26 cellular contexts compared by ENCODE assay signal in the genomic region with DNA sequence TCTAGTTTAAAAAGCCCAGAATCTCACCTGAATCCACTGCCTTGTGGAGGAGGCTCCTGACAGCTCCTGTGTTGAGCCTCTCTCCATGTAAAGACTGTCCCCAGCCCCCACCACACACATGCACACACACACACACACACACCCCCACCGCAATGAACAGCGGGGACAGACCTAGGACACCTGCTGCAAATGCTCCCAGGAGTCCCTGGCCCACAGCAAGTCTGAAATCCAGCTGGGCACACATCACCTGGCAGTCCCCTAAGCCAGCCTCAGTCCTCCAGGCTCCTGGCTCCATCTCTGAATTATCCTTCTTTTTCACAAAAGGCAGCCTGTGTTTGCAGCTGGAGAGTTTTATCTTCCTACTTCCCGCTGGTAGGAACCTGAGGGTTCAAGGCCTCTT. TPM values are rescaled to one million over a fixed set of nuclear protein-coding genes. Genes with fewer than 3 reads are reported as not detected.
A peak's percentile ranks its signal among the peaks of the same experiment; 100 is the strongest.
DNase-seq lines count a peak whose midpoint lies in the region; ATAC-seq, FAIRE-seq and TF ChIP-seq lines count a peak whose summit lies in the region.
"Had no signal": no experiment of that assay in that cellular context is flagged by ENCODE, and none has a peak within 500 bp of the region (broad histone marks: within the 10 kb centered on the region; RNA-seq: fewer than 3 reads in every experiment).

No MANE protein-coding gene starts in this region.

- no peak overlapping the region for H3K27ac ChIP-seq in neuronal stem cell (replicated peaks; ENCODE audit: low read length)
- H3K27ac ChIP-seq in CD4-positive, alpha-beta T cell (ENCODE audit: low read depth, low read length), result no peak overlapping the region
- H3K27ac ChIP-seq: BLaER1, Peyer's patch, SJSA1 had no signal

- no peaks in the 10 kb centered on the region for H3K9me3 Mint-ChIP-seq in activated T-helper 1 cell treated with anti-CD3 and anti-CD28 coated beads, Interleukin-12 subunit alpha, Interleukin-12 subunit beta, Interleukin-2, Interleukin-4 antibody, amounts not matched to agents 30 ng/mL and 10 ng/mL and 1 ng/mL, durations not matched to agents 14 hours and 24 hours and 36 hours
- no peaks in the 10 kb centered on the region for H3K9me3 Mint-ChIP-seq in chondrocyte (ENCODE audit: low read depth)
- H3K9me3 Mint-ChIP-seq in CD4-positive, alpha-beta T cell, result no peaks in the 10 kb centered on the region
- H3K9me3 Mint-ChIP-seq: CD4-positive, alpha-beta memory T cell; GM23338; IgD-negative memory B cell had no signal

- no peaks in the 10 kb centered on the region for H3K4me1 ChIP-seq in neuronal stem cell (ENCODE audit: control insufficient read depth in 2 of 2, insufficient read depth in 1 of 2, low read depth in 1 of 2, low read length in 2 of 2)
- H3K4me1 ChIP-seq: BLaER1, HAP-1, Peyer's patch, SJSA1 had no signal

- peaks cover 0 to 1% of the 10 kb centered on the region in 2 donors for H3K9me3 ChIP-seq in neuronal stem cell (replicated peaks in 1 of 2; ENCODE audit: control insufficient read depth in 2 of 2, insufficient read depth in 1 of 2, low read depth in 1 of 2, low read length in 2 of 2)
- H3K9me3 ChIP-seq in CD4-positive, alpha-beta T cell (ENCODE audit: control insufficient read depth, low read length), result no peaks in the 10 kb centered on the region
- H3K9me3 ChIP-seq: BLaER1, Caco-2, HAP-1, Peyer's patch, SJSA1 had no signal

- no peak overlapping the region for H2BK15ac ChIP-seq in neuronal stem cell (ENCODE audit: low read length)

- peaks cover 31% of the 10 kb centered on the region for H3K36me3 Mint-ChIP-seq in activated T-helper 1 cell treated with anti-CD3 and anti-CD28 coated beads, Interleukin-12 subunit alpha, Interleukin-12 subunit beta, Interleukin-2, Interleukin-4 antibody, amounts not matched to agents 30 ng/mL and 10 ng/mL and 1 ng/mL, durations not matched to agents 14 hours and 24 hours and 36 hours (ENCODE audit: low read depth)
- H3K36me3 Mint-ChIP-seq in chondrocyte (ENCODE audit: low read depth), result peaks cover 13% of the 10 kb centered on the region
- peaks cover 50% of the 10 kb centered on the region for H3K36me3 Mint-ChIP-seq in CD4-positive, alpha-beta T cell (ENCODE audit: low read depth)

- H3K4me3 ChIP-seq in neuronal stem cell (ENCODE audit: low read length in 2 of 2), result no peak overlapping the region
- H3K4me3 ChIP-seq: BLaER1, GM23338, HAP-1, Peyer's patch, SJSA1 had no signal

- peak overlapping the region; percentile 34 for H3K23ac ChIP-seq in neuronal stem cell (ENCODE audit: low read depth, low read length, poor library complexity)

- H3K79me1 ChIP-seq in neuronal stem cell (ENCODE audit: low read depth, low read length), result no peaks in the 10 kb centered on the region

- no peak overlapping the region for H3K18ac ChIP-seq in neuronal stem cell (ENCODE audit: low read length)

- ATAC-seq in GM18505 (IDR thresholded peaks at IDR 0.05; ENCODE audit: unreplicated experiment), result no peak
- ATAC-seq in HG03457 (IDR thresholded peaks at IDR 0.05; ENCODE audit: unreplicated experiment), result no peak
- no peak for ATAC-seq in CD4-positive, alpha-beta T cell (ENCODE audit: poor library complexity)
- ATAC-seq: GM23338 had no signal

- no CpG with 5 or more reads among the region's 3 CpGs for whole genome bisulfite sequencing in neuronal stem cell (ENCODE audit: extremely low coverage in 2 of 2, insufficient read length in 2 of 2, insufficient replicate concordance in 1 of 2), 2 donors

- H4K91ac ChIP-seq in neuronal stem cell (ENCODE audit: low read depth, low read length, poor library complexity), result no peak overlapping the region

- TF ChIP-seq POLR2A in GM12892 (IDR thresholded peaks at IDR 0.05; ENCODE audit: low read depth, low read length) (0 out of 2 replicates have a peak, but pooled peaks have one; percentile 39), GM18505 (IDR thresholded peaks at IDR 0.05; ENCODE audit: borderline replicate concordance, extremely low read depth, insufficient read depth, insufficient read length) (no peak)

- H3K14ac ChIP-seq in neuronal stem cell (ENCODE audit: low read length), result no peak overlapping the region

- H3K27me3 Mint-ChIP-seq in activated T-helper 1 cell treated with anti-CD3 and anti-CD28 coated beads, Interleukin-12 subunit alpha, Interleukin-12 subunit beta, Interleukin-2, Interleukin-4 antibody, amounts not matched to agents 30 ng/mL and 10 ng/mL and 1 ng/mL, durations not matched to agents 14 hours and 24 hours and 36 hours (ENCODE audit: insufficient read depth), result no peaks in the 10 kb centered on the region
- no peaks in the 10 kb centered on the region for H3K27me3 Mint-ChIP-seq in chondrocyte (ENCODE audit: low read depth)
- H3K27me3 Mint-ChIP-seq in CD4-positive, alpha-beta T cell, result no peaks in the 10 kb centered on the region
- H3K27me3 Mint-ChIP-seq: CD4-positive, alpha-beta memory T cell; IgD-negative memory B cell had no signal

- no peak overlapping the region for H2AK5ac ChIP-seq in neuronal stem cell (ENCODE audit: low read depth, low read length)

- H3K36me3 ChIP-seq in neuronal stem cell (replicated peaks in 1 of 2; ENCODE audit: control insufficient read depth in 2 of 2, insufficient read depth in 2 of 2, low read length in 2 of 2), result peaks cover 33 to 56% of the 10 kb centered on the region in 2 donors

- TF ChIP-seq CTCF in chondrocyte (IDR thresholded peaks at IDR 0.05), result no peak
- no peak for TF ChIP-seq CTCF in CD4-positive, alpha-beta T cell (IDR thresholded peaks at IDR 0.05)

- FAIRE-seq in GM12892 (lab: Jason Lieb, UNC), result no peak
- FAIRE-seq: GM12891, GM18507 had no signal

- no peaks in the 10 kb centered on the region for H3K27me3 ChIP-seq in neuronal stem cell (ENCODE audit: control insufficient read depth in 3 of 3, insufficient read depth in 3 of 3, low read depth in 1 of 3, low read length in 3 of 3)
- H3K27me3 ChIP-seq in CD4-positive, alpha-beta T cell (ENCODE audit: control insufficient read depth, insufficient read depth, low read length), result no peaks in the 10 kb centered on the region
- H3K27me3 ChIP-seq: BLaER1, Peyer's patch, SJSA1 had no signal

- no peak overlapping the region for H3K4me2 ChIP-seq in neuronal stem cell (ENCODE audit: insufficient read depth, low read length, poor library complexity, severe bottlenecking)
- H3K4me2 ChIP-seq: BLaER1, GM23338 had no signal

- DNase-seq in GM12892 (ENCODE audit: insufficient read length) (no peak), chondrocyte (ENCODE audit: low spot score) (peak; percentile 35), neuronal stem cell (ENCODE audit: low spot score) (no peak)
- DNase-seq in activated T-helper 1 cell treated with anti-CD3 and anti-CD28 coated beads, Interleukin-12 subunit alpha, Interleukin-12 subunit beta, Interleukin-2, Interleukin-4 antibody, amounts not matched to agents 30 ng/mL and 10 ng/mL and 1 ng/mL, durations not matched to agents 14 hours and 24 hours and 36 hours (ENCODE audit: low spot score), result no peak
- DNase-seq in CD4-positive, alpha-beta T cell, result no peak
- DNase-seq: Caco-2; CD4-positive, alpha-beta memory T cell; DND-41; Karpas-422; MV-4-11; NCI-H1694; NCI-H2081; NCI-H2171; NCI-H345; NCI-H524 treated with DMSO at 0.1 percent for 48 hours; NCI-H82; Peyer's patch had no signal

- H3K27ac Mint-ChIP-seq in activated T-helper 1 cell treated with anti-CD3 and anti-CD28 coated beads, Interleukin-12 subunit alpha, Interleukin-12 subunit beta, Interleukin-2, Interleukin-4 antibody, amounts not matched to agents 30 ng/mL and 10 ng/mL and 1 ng/mL, durations not matched to agents 14 hours and 24 hours and 36 hours, result peak overlapping the region; percentile 29
- no peak overlapping the region for H3K27ac Mint-ChIP-seq in chondrocyte (ENCODE audit: unreplicated experiment)
- H3K27ac Mint-ChIP-seq in CD4-positive, alpha-beta T cell, result no peak overlapping the region
- H3K27ac Mint-ChIP-seq: GM23338, IgD-negative memory B cell had no signal

- H3K9ac ChIP-seq in neuronal stem cell (ENCODE audit: low read depth, low read length, poor library complexity), result peak overlapping the region; percentile 64
- H3K9ac ChIP-seq: BLaER1 had no signal

- POLR2A ChIA-PET in CD4-positive, alpha-beta T cell (lab: Charles Lee), result interaction anchor here (7.5 kb wide), 1 partner anchor 34 kb away, joined by 128 read pairs; a partner anchor contains a TSS

- intact Hi-C loops in activated T-helper 1 cell treated with anti-CD3 and anti-CD28 coated beads, Interleukin-12 subunit alpha, Interleukin-12 subunit beta, Interleukin-2, Interleukin-4 antibody, amounts not matched to agents 30 ng/mL and 10 ng/mL and 1 ng/mL, durations not matched to agents 14 hours and 24 hours and 36 hours (cut with micrococcal nuclease), result no loop called here
- intact Hi-C loops in CD4-positive, alpha-beta T cell (cut with DNase I, micrococcal nuclease), result loop anchor here in 1 of 2 experiments (5.0 kb wide), 2 partner anchors 122 to 317 kb away; a partner anchor contains a TSS

- no peaks in the 10 kb centered on the region for H3K4me1 Mint-ChIP-seq in activated T-helper 1 cell treated with anti-CD3 and anti-CD28 coated beads, Interleukin-12 subunit alpha, Interleukin-12 subunit beta, Interleukin-2, Interleukin-4 antibody, amounts not matched to agents 30 ng/mL and 10 ng/mL and 1 ng/mL, durations not matched to agents 14 hours and 24 hours and 36 hours (ENCODE audit: low read depth)
- no peaks in the 10 kb centered on the region for H3K4me1 Mint-ChIP-seq in chondrocyte (ENCODE audit: low read depth)
- peaks cover 5% of the 10 kb centered on the region for H3K4me1 Mint-ChIP-seq in CD4-positive, alpha-beta T cell (ENCODE audit: low read depth)
- H3K4me1 Mint-ChIP-seq: GM23338 had no signal

- no peak overlapping the region for H3K4ac ChIP-seq in neuronal stem cell (ENCODE audit: low read length)

- CTCF ChIA-PET in CD4-positive, alpha-beta T cell (lab: Charles Lee), result no interaction called here

- H2BK5ac ChIP-seq in neuronal stem cell (ENCODE audit: low read length), result no peak overlapping the region

- H3K4me3 Mint-ChIP-seq in activated T-helper 1 cell treated with anti-CD3 and anti-CD28 coated beads, Interleukin-12 subunit alpha, Interleukin-12 subunit beta, Interleukin-2, Interleukin-4 antibody, amounts not matched to agents 30 ng/mL and 10 ng/mL and 1 ng/mL, durations not matched to agents 14 hours and 24 hours and 36 hours, result no peak overlapping the region
- no peak overlapping the region for H3K4me3 Mint-ChIP-seq in chondrocyte (ENCODE audit: unreplicated experiment)
- H3K4me3 Mint-ChIP-seq in CD4-positive, alpha-beta T cell, result no peak overlapping the region
- H3K4me3 Mint-ChIP-seq: CD4-positive, alpha-beta memory T cell; GM23338 had no signal

- no peak overlapping the region for H4K8ac ChIP-seq in neuronal stem cell (ENCODE audit: low read depth, low read length)

- H2BK12ac ChIP-seq in neuronal stem cell (ENCODE audit: low read length), result no peak overlapping the region

- no peak overlapping the region for H2BK120ac ChIP-seq in neuronal stem cell (ENCODE audit: low read depth, low read length)

- H2AFZ ChIP-seq in neuronal stem cell (ENCODE audit: low read length), result no peak overlapping the region
- H2AFZ ChIP-seq: GM23338 had no signal

RNA-seq across cellular contexts. Expression of a gene that starts 6.6 kb away (rescaled TPM):
- 0.53 TPM for polyA plus RNA-seq in GM12892 (2012; ENCODE audit: missing spikeins)
- total RNA-seq in activated T-helper 1 cell treated with anti-CD3 and anti-CD28 coated beads, Interleukin-12 subunit alpha, Interleukin-12 subunit beta, Interleukin-2, Interleukin-4 antibody, amounts not matched to agents 30 ng/mL and 10 ng/mL and 1 ng/mL, durations not matched to agents 14 hours and 24 hours and 36 hours, result 2.5 and 5.5 TPM in 2 replicates
- total RNA-seq in chondrocyte, result 6.9 to 8.0 TPM (median 7.3 TPM) in 3 replicates
- polyA plus RNA-seq in neuronal stem cell (2013, experiment 1 of 2), result 2.0 TPM
- 1.3 TPM for polyA plus RNA-seq in neuronal stem cell (2013, experiment 2 of 2)
- total RNA-seq in CD4-positive, alpha-beta T cell, result 1 to 10 TPM in 1 of 2 experiments, under 1 TPM in 1; 0.93 to 2.4 TPM

RNA-seq across cellular contexts. Expression of a gene that starts 21.4 kb away (rescaled TPM):
- 122 TPM for polyA plus RNA-seq in GM12892 (2012; ENCODE audit: missing spikeins)
- total RNA-seq in activated T-helper 1 cell treated with anti-CD3 and anti-CD28 coated beads, Interleukin-12 subunit alpha, Interleukin-12 subunit beta, Interleukin-2, Interleukin-4 antibody, amounts not matched to agents 30 ng/mL and 10 ng/mL and 1 ng/mL, durations not matched to agents 14 hours and 24 hours and 36 hours, result 136 and 140 TPM in 2 replicates
- total RNA-seq in chondrocyte, result 47.0 to 48.7 TPM (median 47.5 TPM) in 3 replicates
- 44.6 TPM for polyA plus RNA-seq in neuronal stem cell (2013, experiment 1 of 2)
- 44.5 TPM for polyA plus RNA-seq in neuronal stem cell (2013, experiment 2 of 2)
- total RNA-seq in CD4-positive, alpha-beta T cell, result 10 to 100 TPM; 45.8 to 47.6 TPM

RNA-seq across cellular contexts. Expression of a gene that starts 30.4 kb away (rescaled TPM):
- polyA plus RNA-seq in GM12892 (2012; ENCODE audit: missing spikeins), result 7.7 TPM
- 27.4 and 28.4 TPM in 2 replicates for total RNA-seq in activated T-helper 1 cell treated with anti-CD3 and anti-CD28 coated beads, Interleukin-12 subunit alpha, Interleukin-12 subunit beta, Interleukin-2, Interleukin-4 antibody, amounts not matched to agents 30 ng/mL and 10 ng/mL and 1 ng/mL, durations not matched to agents 14 hours and 24 hours and 36 hours
- total RNA-seq in chondrocyte, result 37.0 to 56.2 TPM (median 43.0 TPM) in 3 replicates
- polyA plus RNA-seq in neuronal stem cell (2013, experiment 1 of 2), result 28.3 TPM
- polyA plus RNA-seq in neuronal stem cell (2013, experiment 2 of 2), result 26.4 TPM
- 10 to 100 TPM; 17.2 to 17.6 TPM for total RNA-seq in CD4-positive, alpha-beta T cell

RNA-seq across cellular contexts. Expression of a gene that starts 30.6 kb away (rescaled TPM):
- polyA plus RNA-seq in GM12892 (2012; ENCODE audit: missing spikeins), result 40.1 TPM
- total RNA-seq in activated T-helper 1 cell treated with anti-CD3 and anti-CD28 coated beads, Interleukin-12 subunit alpha, Interleukin-12 subunit beta, Interleukin-2, Interleukin-4 antibody, amounts not matched to agents 30 ng/mL and 10 ng/mL and 1 ng/mL, durations not matched to agents 14 hours and 24 hours and 36 hours, result 134 and 139 TPM in 2 replicates
- 15.9 to 20.9 TPM (median 19.3 TPM) in 3 replicates for total RNA-seq in chondrocyte
- polyA plus RNA-seq in neuronal stem cell (2013, experiment 1 of 2), result 110 TPM
- polyA plus RNA-seq in neuronal stem cell (2013, experiment 2 of 2), result 108 TPM
- total RNA-seq in CD4-positive, alpha-beta T cell, result 100 to 1,000 TPM; 123 TPM
